Comparison of ENCODE assay signal across 24 cellular contexts in the genomic region with DNA sequence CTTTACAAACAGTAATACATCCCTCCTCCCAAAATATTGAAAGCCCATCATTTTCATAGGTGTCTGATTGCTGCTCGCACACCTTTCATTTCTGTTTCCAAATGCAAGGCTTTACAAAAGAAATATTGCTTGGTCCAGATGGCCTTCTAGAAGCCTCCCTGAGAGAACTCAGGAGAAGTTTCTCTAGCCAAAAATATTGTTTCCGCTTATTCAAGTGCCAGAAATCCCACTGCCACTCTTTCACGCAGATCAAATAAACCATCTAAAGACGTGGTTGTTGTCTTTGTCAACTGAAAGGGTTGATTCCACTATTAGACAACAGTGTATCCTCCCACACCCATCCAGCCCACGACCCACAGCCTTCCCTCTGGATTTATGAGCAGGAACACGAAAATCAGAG.
"Had no signal": no experiment of that assay in that cellular context is flagged by ENCODE, and none has a peak within 500 bp of the region (broad histone marks: within the 10 kb centered on the region; RNA-seq: fewer than 3 reads in every experiment).

No MANE protein-coding gene starts in this region.

- H3K4me3 ChIP-seq: coronary artery had no signal

- H3K27ac ChIP-seq: coronary artery, VCaP had no signal

- H3K4me1 Mint-ChIP-seq: T-cell had no signal

- DNase-seq: activated CD4-positive, alpha-beta memory T cell treated with anti-CD3 and anti-CD28 coated beads for 36 hours; activated CD4-positive, alpha-beta T cell treated with anti-CD3 and anti-CD28 coated beads, Interleukin-2, amount 10 ng/mL, durations not matched to agents 7 days and 5 days; activated CD4-positive, CD25-positive, alpha-beta regulatory T cell; activated CD8-positive, alpha-beta memory T cell treated with anti-CD3 and anti-CD28 coated beads for 24 hours; activated gamma-delta T cell; activated naive CD4-positive, alpha-beta T cell treated with anti-CD3 and anti-CD28 coated beads for 36 hours; activated T-cell treated with anti-CD3 and anti-CD28 coated beads, Interleukin-2, amount 50 U/mL, for 4 hours; amygdala; KBM-7; NCI-H1048; NCI-H1436 treated with DMSO at 0.1 percent for 48 hours; NCI-H187 treated with DMSO at 0.1 percent for 48 hours; NCI-H2107; NCI-H2171 treated with DMSO at 0.1 percent for 48 hours; NCI-H226; NCI-H526; SIG-M5; T-cell; T-helper 2 cell; T1000 had no signal

- H3K27ac Mint-ChIP-seq: activated CD4-positive, alpha-beta memory T cell treated with anti-CD3 and anti-CD28 coated beads for 36 hours; activated CD4-positive, alpha-beta T cell treated with anti-CD3 and anti-CD28 coated beads, Interleukin-2, amount 10 ng/mL, durations not matched to agents 7 days and 5 days; activated naive CD4-positive, alpha-beta T cell treated with anti-CD3 and anti-CD28 coated beads for 36 hours; activated naive CD8-positive, alpha-beta T cell; activated T-helper 17 cell treated with anti-CD3 and anti-CD28 coated beads, Interleukin-2, amount 50 U/mL, for 72 hours; T-cell had no signal

- H3K36me3 Mint-ChIP-seq: activated CD4-positive, alpha-beta memory T cell treated with anti-CD3 and anti-CD28 coated beads for 36 hours; activated naive CD8-positive, alpha-beta T cell had no signal

- ATAC-seq: activated T-cell treated with anti-CD3 and anti-CD28 coated beads, Interleukin-2, amount 50 U/mL, for 4 hours; activated T-helper 17 cell treated with anti-CD3 and anti-CD28 coated beads, Interleukin-2, amount 50 U/mL, for 72 hours; T-cell had no signal

- H3K9me3 Mint-ChIP-seq: activated CD4-positive, alpha-beta memory T cell treated with anti-CD3 and anti-CD28 coated beads for 36 hours; activated CD4-positive, alpha-beta T cell treated with anti-CD3 and anti-CD28 coated beads, Interleukin-2, amount 10 ng/mL, durations not matched to agents 7 days and 5 days; activated naive CD4-positive, alpha-beta T cell treated with anti-CD3 and anti-CD28 coated beads for 36 hours; activated T-cell treated with anti-CD3 and anti-CD28 coated beads, Interleukin-2, amount 50 U/mL, for 4 hours; activated T-helper 17 cell treated with anti-CD3 and anti-CD28 coated beads, Interleukin-2, amount 50 U/mL, for 72 hours; T-cell had no signal

- H3K4me3 Mint-ChIP-seq: activated CD4-positive, alpha-beta memory T cell treated with anti-CD3 and anti-CD28 coated beads for 36 hours; activated CD4-positive, alpha-beta T cell treated with anti-CD3 and anti-CD28 coated beads, Interleukin-2, amount 10 ng/mL, durations not matched to agents 7 days and 5 days; activated naive CD4-positive, alpha-beta T cell treated with anti-CD3 and anti-CD28 coated beads for 36 hours; activated naive CD8-positive, alpha-beta T cell; activated T-cell treated with anti-CD3 and anti-CD28 coated beads, Interleukin-2, amount 50 U/mL, for 4 hours; activated T-helper 17 cell treated with anti-CD3 and anti-CD28 coated beads, Interleukin-2, amount 50 U/mL, for 72 hours; T-cell had no signal

- H3K27me3 Mint-ChIP-seq: activated naive CD8-positive, alpha-beta T cell had no signal
